ENCODE assay signal across 17 cellular contexts in the genomic region with DNA sequence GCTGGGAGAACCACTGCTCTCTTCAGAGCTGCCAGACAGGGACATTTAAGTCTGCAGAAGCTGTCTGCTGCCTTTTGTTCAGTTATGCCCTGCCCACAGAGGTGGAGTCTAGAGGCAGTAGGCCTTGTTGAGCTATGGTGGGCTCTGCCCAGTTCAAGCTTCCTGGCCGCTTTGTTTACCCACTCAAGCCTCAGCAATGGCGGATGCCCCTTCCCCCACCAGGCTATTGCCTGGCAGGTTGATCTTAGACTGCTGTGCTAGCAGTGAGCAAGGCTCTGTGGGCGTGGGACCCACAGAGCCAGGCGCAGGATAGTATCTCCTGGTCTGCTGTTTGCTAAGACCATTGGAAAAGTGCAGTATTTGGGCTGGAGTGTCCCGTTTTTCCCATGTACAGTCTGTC. TPM values are rescaled to one million over a fixed set of nuclear protein-coding genes. Genes with fewer than 3 reads are reported as not detected.
"Had no signal": no experiment of that assay in that cellular context is flagged by ENCODE, and none has a peak within 500 bp of the region (broad histone marks: within the 10 kb centered on the region; RNA-seq: fewer than 3 reads in every experiment).

No MANE protein-coding gene starts in this region.

RNA-seq across cellular contexts. Expression of a gene that starts 9.2 kb away (rescaled TPM):
- polyA plus RNA-seq: neural cell had no signal

RNA-seq across cellular contexts. Expression of a gene that starts 58.8 kb away (rescaled TPM):
- total RNA-seq: natural killer cell; natural killer cell treated with Interleukin-12 subunit alpha and Interleukin-12 subunit beta and Interleukin-15 and Interleukin-18, amount 100 ng/mL, for 72 hours; neural crest cell; occipital lobe; omental fat pad; osteocyte; pancreas; progenitor cell of endocrine pancreas; pulmonary artery endothelial cell; renal cortical epithelial cell; right lobe of liver; sigmoid colon; smooth muscle cell; spleen had no signal
- polyA plus RNA-seq: neural cell, ovary, pancreas, sigmoid colon, small intestine, smooth muscle cell, spleen had no signal
